Comparison of ENCODE assay signal across 8 cellular contexts in genomic region chr4:38078590-38079381, GRCh38.
DNase-seq lines count a peak whose midpoint lies in the region; ATAC-seq and TF ChIP-seq lines count a peak whose summit lies in the region.

No MANE protein-coding gene starts in this region.

- intact Hi-C loops in Caco-2 (cut with micrococcal nuclease; ENCODE audit: unreplicated experiment) (no loop called here), IMR-90 (cut with micrococcal nuclease) (loop anchor here (5.0 kb wide), 1 partner anchor 84 kb away; no protein-coding TSS in a partner anchor)
- intact Hi-C loops in dendritic cell treated with granulocyte-macrophage colony-stimulating factor and Interleukin-4, amounts not matched to agents 40 ng/mL and 50 ng/mL, for 4 days (cut with micrococcal nuclease) = loop anchor here (5.0 to 10.0 kb wide), 3 partner anchors 84 to 236 kb away; no protein-coding TSS in a partner anchor

- H3K79me1 ChIP-seq in IMR-90 (ENCODE audit: low read depth in 1 of 2, low read length in 2 of 2) = peaks cover 16 to 45% of the 10 kb centered on the region in 2 experiments; a peak in 3 of 4 replicates

- H2AFZ ChIP-seq in IMR-90 (replicated peaks; ENCODE audit: low read length, poor library complexity) = peak overlapping the region; percentile 81

- H2BK5ac ChIP-seq in IMR-90 (ENCODE audit: low read depth, low read length, poor library complexity, severe bottlenecking) = peak overlapping the region; percentile 99

- peak overlapping the region; percentile 96 for H3K4ac ChIP-seq in IMR-90 (ENCODE audit: low read depth, low read length)

- peak overlapping the region; percentile 98 for H3K14ac ChIP-seq in IMR-90 (replicated peaks; ENCODE audit: low read depth, low read length)

- H3K56ac ChIP-seq in IMR-90 (ENCODE audit: extremely low read depth, insufficient read depth, low read length) = peak overlapping the region; percentile 88; the same call in 1 of the 2 replicates

- peak overlapping the region; percentile 99 for H2BK120ac ChIP-seq in IMR-90 (ENCODE audit: low read depth, low read length)

- H3K4me1 Mint-ChIP-seq in Caco-2 (ENCODE audit: low read depth, unreplicated experiment) (peaks cover 27% of the 10 kb centered on the region), osteocyte (ENCODE audit: unreplicated experiment) (peaks cover 40% of the 10 kb centered on the region), T-cell (peaks cover 2 to 12% (median 11%) of the 10 kb centered on the region in 3 donors)
- peaks cover 91% of the 10 kb centered on the region for H3K4me1 Mint-ChIP-seq in dendritic cell treated with granulocyte-macrophage colony-stimulating factor and Interleukin-4, amounts not matched to agents 40 ng/mL and 50 ng/mL, for 4 days (ENCODE audit: low read depth)
- H3K4me1 Mint-ChIP-seq in activated naive CD8-positive, alpha-beta T cell treated with anti-CD3 and anti-CD28 coated beads for 36 hours = peaks cover 27% of the 10 kb centered on the region

- H2BK15ac ChIP-seq in IMR-90 (ENCODE audit: low read depth, low read length) = peak overlapping the region; percentile 98

- TF ChIP-seq CTCF in Caco-2 (IDR thresholded peaks at IDR 0.05; ENCODE audit: insufficient read depth in 1 of 2, low read depth in 1 of 2, low read length in 1 of 2, severe bottlenecking in 1 of 2, unreplicated experiment in 1 of 2) = no peak
- no peak for TF ChIP-seq CTCF in IMR-90 (conservative IDR thresholded peaks at IDR 0.05; ENCODE audit: low read depth, low read length)
- no peak for TF ChIP-seq CTCF in osteocyte (IDR thresholded peaks at IDR 0.05)

- peak overlapping the region; percentile 96 for H2AK5ac ChIP-seq in IMR-90 (ENCODE audit: low read depth, low read length)

- H3K9me1 ChIP-seq in IMR-90 (ENCODE audit: insufficient read depth, low read length) = peaks cover 35% of the 10 kb centered on the region

- H3K18ac ChIP-seq in IMR-90 (ENCODE audit: low read depth, low read length) = peak overlapping the region; percentile 98

- H3K9ac ChIP-seq in IMR-90 (ENCODE audit: low read depth, low read length) = peak overlapping the region; percentile 67; the same call in 1 of the 2 replicates

- H4K91ac ChIP-seq in IMR-90 (ENCODE audit: insufficient read depth, low read depth, low read length) = peak overlapping the region; percentile 99

- peak overlapping the region; percentile 92 to 94 for H4K8ac ChIP-seq in IMR-90 (ENCODE audit: low read depth in 2 of 2, low read length in 2 of 2)

- peak overlapping the region; percentile 85 for H3K4me2 ChIP-seq in IMR-90 (ENCODE audit: low read depth, low read length)

- peak overlapping the region; percentile 88 for H4K5ac ChIP-seq in IMR-90 (ENCODE audit: low read depth, low read length)

- ATAC-seq in IMR-90 (ENCODE audit: low read depth) (peak; percentile 68), T-cell (replicated peaks in 1 of 4) (no peak), HG03097 (IDR thresholded peaks at IDR 0.05; ENCODE audit: low FRiP score, unreplicated experiment) (no peak), HG02623 (IDR thresholded peaks at IDR 0.05; ENCODE audit: unreplicated experiment) (no peak)

- peak overlapping the region; percentile 54 for H3K27ac Mint-ChIP-seq in Caco-2 (ENCODE audit: unreplicated experiment)
- peak overlapping the region; percentile 91 for H3K27ac Mint-ChIP-seq in dendritic cell treated with granulocyte-macrophage colony-stimulating factor and Interleukin-4, amounts not matched to agents 40 ng/mL and 50 ng/mL, for 4 days
- H3K27ac Mint-ChIP-seq in osteocyte (ENCODE audit: unreplicated experiment) = peak overlapping the region; percentile 93
- H3K27ac Mint-ChIP-seq in T-cell = no peak overlapping the region
- no peak overlapping the region for H3K27ac Mint-ChIP-seq in activated naive CD8-positive, alpha-beta T cell treated with anti-CD3 and anti-CD28 coated beads for 36 hours

- H3K36me3 ChIP-seq in Caco-2 (ENCODE audit: control insufficient read depth, insufficient read depth, low read length) (no peaks in the 10 kb centered on the region), IMR-90 (ENCODE audit: control insufficient read depth, insufficient read depth, low read length) (no peaks in the 10 kb centered on the region; the same call in 1 of the 2 replicates)

- no peaks in the 10 kb centered on the region for H4K20me1 ChIP-seq in IMR-90 (ENCODE audit: insufficient read depth, low read length)

- peak overlapping the region; percentile 97 for H3K27ac ChIP-seq in IMR-90 (ENCODE audit: insufficient read depth, low read length)

- dilution Hi-C loops in IMR-90 (cut with HindIII; ENCODE audit: low sequenced_read_pairs, unreplicated experiment) = no loop called here

- no peaks in the 10 kb centered on the region for H3K9me3 ChIP-seq in Caco-2
- H3K9me3 ChIP-seq in IMR-90 (ENCODE audit: control insufficient read depth, insufficient read depth, low read length) = no peaks in the 10 kb centered on the region

- CTCF ChIA-PET in Caco-2 (lab: Charles Lee) = no interaction called here
- CTCF ChIA-PET in IMR-90 (lab: Yijun Ruan, JAX) = interaction anchor here (0.5 to 0.7 kb wide), 2 partner anchors 54 to 77 kb away, joined by 3 to 4 read pairs; no protein-coding TSS in a partner anchor
- CTCF ChIA-PET in T-cell (lab: Charles Lee) = interaction anchor here in 1 of 2 donors (0.6 to 1.0 kb wide), 3 partner anchors 13 to 1062 kb away, joined by 3 to 6 read pairs (median 3); no protein-coding TSS in a partner anchor

- H3K9me3 Mint-ChIP-seq in Caco-2 (ENCODE audit: unreplicated experiment) = no peaks in the 10 kb centered on the region
- no peaks in the 10 kb centered on the region for H3K9me3 Mint-ChIP-seq in dendritic cell treated with granulocyte-macrophage colony-stimulating factor and Interleukin-4, amounts not matched to agents 40 ng/mL and 50 ng/mL, for 4 days
- H3K9me3 Mint-ChIP-seq in osteocyte (ENCODE audit: unreplicated experiment) = no peaks in the 10 kb centered on the region
- no peaks in the 10 kb centered on the region for H3K9me3 Mint-ChIP-seq in T-cell
- H3K9me3 Mint-ChIP-seq in activated naive CD8-positive, alpha-beta T cell treated with anti-CD3 and anti-CD28 coated beads for 36 hours = no peaks in the 10 kb centered on the region

- peak; percentile 17; the same call in 1 of the 2 replicates for TF ChIP-seq RAD21 in IMR-90 (IDR thresholded peaks at IDR 0.05; ENCODE audit: low read length)

- peak; percentile 61 for TF ChIP-seq POLR2A in IMR-90 (IDR thresholded peaks at IDR 0.05; ENCODE audit: low read depth, low read length)

- no CpG with 5 or more reads among the region's 6 CpGs for WGBS in IMR-90 (ENCODE audit: extremely low coverage in 2 of 2, insufficient read length in 1 of 2), 2 experiments

- DNase-seq in Caco-2 (no peak), IMR-90 (peak; percentile 94), osteocyte (ENCODE audit: extremely low spot score, unreplicated experiment) (no peak), T-cell (no peak)
- no peak for DNase-seq in activated naive CD8-positive, alpha-beta T cell treated with anti-CD3 and anti-CD28 coated beads for 36 hours

- H3K4me1 ChIP-seq in Caco-2 (peaks cover 25% of the 10 kb centered on the region), IMR-90 (ENCODE audit: control insufficient read depth, insufficient read depth, low read length) (peaks cover 38% of the 10 kb centered on the region)

- H3K4me3 Mint-ChIP-seq in Caco-2 (ENCODE audit: unreplicated experiment) (no peak overlapping the region), osteocyte (ENCODE audit: unreplicated experiment) (peak overlapping the region; percentile 1), T-cell (no peak overlapping the region)
- H3K4me3 Mint-ChIP-seq in dendritic cell treated with granulocyte-macrophage colony-stimulating factor and Interleukin-4, amounts not matched to agents 40 ng/mL and 50 ng/mL, for 4 days = peak overlapping the region; percentile 61
- no peak overlapping the region for H3K4me3 Mint-ChIP-seq in activated naive CD8-positive, alpha-beta T cell treated with anti-CD3 and anti-CD28 coated beads for 36 hours

- H2BK20ac ChIP-seq in IMR-90 (ENCODE audit: low read depth, low read length) = peak overlapping the region; percentile 98

- H2AK9ac ChIP-seq in IMR-90 (replicated peaks; ENCODE audit: low read depth, low read length, poor library complexity) = peak overlapping the region; percentile 93

- H3K27me3 Mint-ChIP-seq in Caco-2 (ENCODE audit: insufficient read depth, unreplicated experiment) = no peaks in the 10 kb centered on the region
- H3K27me3 Mint-ChIP-seq in dendritic cell treated with granulocyte-macrophage colony-stimulating factor and Interleukin-4, amounts not matched to agents 40 ng/mL and 50 ng/mL, for 4 days = no peaks in the 10 kb centered on the region
- H3K27me3 Mint-ChIP-seq in osteocyte (ENCODE audit: unreplicated experiment) = no peaks in the 10 kb centered on the region
- H3K27me3 Mint-ChIP-seq in T-cell = no peaks in the 10 kb centered on the region
- no peaks in the 10 kb centered on the region for H3K27me3 Mint-ChIP-seq in activated naive CD8-positive, alpha-beta T cell treated with anti-CD3 and anti-CD28 coated beads for 36 hours

- BruUV-seq in Caco-2 (replicated peaks; lab: Mats Ljungman, UMichigan) (no TSS peak), IMR-90 (replicated peaks; lab: Mats Ljungman, UMichigan) (no TSS peak)

- peak overlapping the region; percentile 95 for H3K23ac ChIP-seq in IMR-90 (ENCODE audit: low read depth, low read length)

- in situ Hi-C loops in IMR-90 (cut with MboI; ENCODE audit: low sequenced_read_pairs) = loop anchor here (5.0 kb wide), 1 partner anchor 594 kb away; no protein-coding TSS in a partner anchor

- H3K4me3 ChIP-seq in Caco-2 (ENCODE audit: low read depth, low read length) (no peak overlapping the region), IMR-90 (ENCODE audit: insufficient read depth, low read depth, low read length) (no peak overlapping the region)

- H3K36me3 Mint-ChIP-seq in Caco-2 (ENCODE audit: insufficient read depth, unreplicated experiment) = peaks cover 8% of the 10 kb centered on the region
- peaks cover 56% of the 10 kb centered on the region for H3K36me3 Mint-ChIP-seq in dendritic cell treated with granulocyte-macrophage colony-stimulating factor and Interleukin-4, amounts not matched to agents 40 ng/mL and 50 ng/mL, for 4 days (ENCODE audit: low read depth)
- no peaks in the 10 kb centered on the region for H3K36me3 Mint-ChIP-seq in osteocyte (ENCODE audit: unreplicated experiment)
- peaks cover 50% of the 10 kb centered on the region for H3K36me3 Mint-ChIP-seq in T-cell
- H3K36me3 Mint-ChIP-seq in activated naive CD8-positive, alpha-beta T cell treated with anti-CD3 and anti-CD28 coated beads for 36 hours = peaks cover 22% of the 10 kb centered on the region

- no peaks in the 10 kb centered on the region for H3K27me3 ChIP-seq in Caco-2 (replicated peaks; ENCODE audit: control insufficient read depth, insufficient read depth, low read length)
- no peaks in the 10 kb centered on the region for H3K27me3 ChIP-seq in IMR-90 (ENCODE audit: control insufficient read depth, insufficient read depth, low read length)

- POLR2A ChIA-PET in Caco-2 (lab: Charles Lee) = interaction anchor here (0.6 to 0.9 kb wide), 2 partner anchors 18 to 147 kb away, joined by 5 to 7 read pairs; no protein-coding TSS in a partner anchor
- POLR2A ChIA-PET in IMR-90 (lab: Charles Lee; ENCODE audit: unreplicated experiment) = interaction anchor here (0.5 kb wide), 1 partner anchor 77 kb away, joined by 3 read pairs; no protein-coding TSS in a partner anchor
- POLR2A ChIA-PET in T-cell (lab: Charles Lee) = interaction anchor here in 1 of 2 donors (0.6 kb wide), 1 partner anchor 1874 kb away, joined by 5 read pairs; no protein-coding TSS in a partner anchor

TF ChIP-seq in IMR-90, 13 proteins besides CTCF, POLR2A, EP300 and RAD21 (continues in another document):
- no peak for TF ChIP-seq NFE2L2 (IDR thresholded peaks at IDR 0.05; ENCODE audit: low read depth, low read length)

Comparison
In these comparisons a context has a peak if more than half of its experiments do, and no peak if none do; other contexts are left out.
1. H3K27ac Mint-ChIP-seq: peak in Caco-2 (single experiment), dendritic cell treated with granulocyte-macrophage colony-stimulating factor and Interleukin-4, amounts not matched to agents 40 ng/mL and 50 ng/mL, for 4 days (single experiment) and osteocyte (single experiment); none in T-cell (0 of 2) and activated naive CD8-positive, alpha-beta T cell treated with anti-CD3 and anti-CD28 coated beads for 36 hours (single experiment).
2. H3K4me3 Mint-ChIP-seq: peak in dendritic cell treated with granulocyte-macrophage colony-stimulating factor and Interleukin-4, amounts not matched to agents 40 ng/mL and 50 ng/mL, for 4 days (single experiment) and osteocyte (single experiment); none in Caco-2 (single experiment), T-cell (0 of 3) and activated naive CD8-positive, alpha-beta T cell treated with anti-CD3 and anti-CD28 coated beads for 36 hours (single experiment).